In the genomic region with DNA sequence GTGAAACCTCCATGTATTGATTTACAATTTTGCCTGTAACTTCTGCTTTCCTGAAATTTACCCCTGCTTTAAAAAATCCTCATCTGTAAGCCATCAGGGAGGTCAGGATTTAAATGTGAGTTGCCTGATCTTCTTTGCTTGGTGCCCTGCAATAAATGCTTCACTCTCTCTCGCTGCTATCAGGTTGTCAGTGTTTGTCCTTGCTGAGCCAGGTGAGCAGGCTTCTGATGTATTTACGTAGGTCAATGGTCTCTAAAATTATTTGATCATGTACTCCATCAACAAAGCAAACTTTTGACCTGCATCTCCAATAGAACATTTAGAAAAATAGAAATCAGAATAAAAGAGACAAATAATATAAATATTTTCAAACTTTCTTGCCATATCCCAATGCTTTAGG, we compare ENCODE assay signal across 30 cellular contexts.
"Had no signal": no experiment of that assay in that cellular context is flagged by ENCODE, and none has a peak within 500 bp of the region (broad histone marks: within the 10 kb centered on the region; RNA-seq: fewer than 3 reads in every experiment).

No MANE protein-coding gene starts in this region.

- H3K27ac Mint-ChIP-seq: dendritic cell treated with granulocyte-macrophage colony-stimulating factor and Interleukin-4, amounts not matched to agents 40 ng/mL and 50 ng/mL, for 4 days; naive thymus-derived CD8-positive, alpha-beta T cell; nephron progenitor cell; stimulated activated naive CD8-positive, alpha-beta T cell treated with anti-CD3 and anti-CD28 coated beads, Interleukin-15, amount 100 ng/mL, for 72 hours had no signal

- ATAC-seq: foreskin keratinocyte; gastroesophageal sphincter; heart left ventricle; left colon; left ventricle myocardium superior; lower lobe of right lung; naive thymus-derived CD8-positive, alpha-beta T cell; sciatic nerve; stimulated activated naive CD8-positive, alpha-beta T cell treated with anti-CD3 and anti-CD28 coated beads, Interleukin-15, amount 100 ng/mL, for 72 hours had no signal

- H3K4me1 ChIP-seq: colonic mucosa, foreskin keratinocyte, gastroesophageal sphincter, lower lobe of right lung, suprapubic skin, transverse colon, vagina had no signal

- H3K4me3 ChIP-seq: colonic mucosa, esophagus muscularis mucosa, gastroesophageal sphincter, heart left ventricle, lower lobe of right lung, ovary, smooth muscle cell, suprapubic skin, transverse colon, vagina had no signal

- FAIRE-seq: endothelial cell of umbilical vein, islet of Langerhans had no signal

- H3K36me3 ChIP-seq: colonic mucosa, esophagus muscularis mucosa, heart left ventricle, lower lobe of right lung, ovary, transverse colon, vagina had no signal

- H3K27me3 ChIP-seq: colonic mucosa, esophagus muscularis mucosa, foreskin keratinocyte, gastroesophageal sphincter, heart left ventricle, ovary, suprapubic skin, transverse colon, vagina had no signal

- H3K4me1 Mint-ChIP-seq: nephron progenitor cell; stimulated activated naive CD8-positive, alpha-beta T cell treated with anti-CD3 and anti-CD28 coated beads, Interleukin-15, amount 100 ng/mL, for 72 hours had no signal

- H3K9me3 Mint-ChIP-seq: dendritic cell treated with granulocyte-macrophage colony-stimulating factor and Interleukin-4, amounts not matched to agents 40 ng/mL and 50 ng/mL, for 4 days had no signal

- H3K27me3 Mint-ChIP-seq: dendritic cell treated with granulocyte-macrophage colony-stimulating factor and Interleukin-4, amounts not matched to agents 40 ng/mL and 50 ng/mL, for 4 days; naive thymus-derived CD8-positive, alpha-beta T cell; stimulated activated naive CD8-positive, alpha-beta T cell treated with anti-CD3 and anti-CD28 coated beads, Interleukin-15, amount 100 ng/mL, for 72 hours had no signal

- H3K9me3 ChIP-seq: colonic mucosa, esophagus muscularis mucosa, lower lobe of right lung, ovary, transverse colon, vagina had no signal

- H3K27ac ChIP-seq: colonic mucosa, esophagus muscularis mucosa, foreskin keratinocyte, gastroesophageal sphincter, heart left ventricle, lower lobe of right lung, ovary, suprapubic skin, transverse colon, vagina had no signal

- H3K4me3 Mint-ChIP-seq: dendritic cell treated with granulocyte-macrophage colony-stimulating factor and Interleukin-4, amounts not matched to agents 40 ng/mL and 50 ng/mL, for 4 days; naive thymus-derived CD8-positive, alpha-beta T cell; nephron progenitor cell; stimulated activated naive CD8-positive, alpha-beta T cell treated with anti-CD3 and anti-CD28 coated beads, Interleukin-15, amount 100 ng/mL, for 72 hours had no signal

- H3K4me2 ChIP-seq: smooth muscle cell had no signal

- DNase-seq: colonic mucosa; effector CD8-positive, alpha-beta T cell; foreskin keratinocyte; heart left ventricle; hippocampal formation; kidney glomerular epithelial cell; left colon; left ventricle myocardium superior; lower lobe of right lung; naive thymus-derived CD8-positive, alpha-beta T cell; nephron progenitor cell; occipital lobe; ovary; posterior cingulate gyrus; stimulated activated CD4-positive, alpha-beta T cell treated with anti-CD3 and anti-CD28 coated beads, Interleukin-12 subunit alpha, Interleukin-12 subunit beta, amount 100 ng/mL, for 4 hours; stimulated activated CD4-positive, alpha-beta T cell treated with anti-CD3 and anti-CD28 coated beads, Interleukin-1b, Interleukin-23, amount 100 ng/mL, for 48 hours; stimulated activated CD4-positive, alpha-beta T cell treated with anti-CD3 and anti-CD28 coated beads, Interleukin-4, amount 100 ng/mL, for 1 hour; stimulated activated CD8-positive, alpha-beta memory T cell treated with anti-CD3 and anti-CD28 coated beads, Interleukin-4, amount 100 ng/mL, for 48 hours; stimulated activated naive CD4-positive, alpha-beta T cell; stimulated activated naive CD8-positive, alpha-beta T cell treated with anti-CD3 and anti-CD28 coated beads, Interleukin-15, amount 100 ng/mL, for 72 hours; transverse colon had no signal
